In the genomic region with DNA sequence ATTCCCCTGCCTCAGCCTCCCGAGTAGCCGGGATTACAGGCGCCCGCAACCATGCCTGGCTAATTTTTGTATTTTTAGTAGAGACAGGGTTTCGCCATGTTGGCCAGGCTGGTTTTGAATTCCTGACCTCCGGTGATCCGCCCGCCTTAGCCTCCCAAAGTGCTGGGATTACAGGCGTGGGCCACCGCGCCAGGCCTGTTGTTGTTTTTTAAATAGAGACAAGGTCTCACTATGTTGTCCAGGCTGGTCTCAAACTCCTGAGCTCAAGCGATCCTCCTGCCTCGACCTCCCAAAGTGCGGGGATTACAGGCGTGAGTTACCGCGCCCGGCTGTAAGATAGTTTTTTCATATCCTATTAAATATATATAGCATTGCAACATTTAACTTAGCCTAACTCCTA, we compare ENCODE assay signal across 8 cellular contexts. TPM values are rescaled to one million over a fixed set of nuclear protein-coding genes. Genes with fewer than 3 reads are reported as not detected.
DNase-seq lines count a peak whose midpoint lies in the region; ATAC-seq and TF ChIP-seq lines count a peak whose summit lies in the region.
"Not testable (repeated sequence)": the region's sequence is repeated elsewhere in the genome, so short reads cannot be mapped to it uniquely, and the experiment has no call there.

No MANE protein-coding gene starts in this region.

- not testable (repeated sequence) for H3K27me3 ChIP-seq in DOHH2 (ENCODE audit: control insufficient read depth, low read length); esophagus muscularis mucosa; liver (ENCODE audit: control insufficient read depth in 4 of 4, insufficient read depth in 4 of 4, low read length in 3 of 4); thoracic aorta (replicated peaks; ENCODE audit: insufficient read depth)

- H3K4me1 ChIP-seq in DOHH2 (ENCODE audit: control insufficient read depth, low read length) (peaks cover 39% of the 10 kb centered on the region), esophagus muscularis mucosa (peaks cover 14 to 41% (median 35%) of the 10 kb centered on the region in 4 donors), liver (ENCODE audit: control insufficient read depth in 4 of 4, insufficient read depth in 4 of 4, low read length in 3 of 4) (peaks cover 4 to 18% (median 9%) of the 10 kb centered on the region in 4 donors), thoracic aorta (ENCODE audit: control insufficient read depth in 1 of 2, low read depth in 2 of 2) (peaks cover 10 to 30% of the 10 kb centered on the region in 2 donors)

- not testable (repeated sequence) for TF ChIP-seq RAD21 in liver (IDR thresholded peaks at IDR 0.05)

- not testable (repeated sequence) for H4K20me1 ChIP-seq in DOHH2 (ENCODE audit: control insufficient read depth, insufficient read depth, low read depth, low read length)

- peaks cover 35% of the 10 kb centered on the region for H3K79me2 ChIP-seq in DOHH2 (ENCODE audit: control insufficient read depth, low read length)

- DNase-seq in NB4 (ENCODE audit: low read depth); astrocyte of the cerebellum (ENCODE audit: low read depth); esophagus muscularis mucosa (ENCODE audit: extremely low spot score); osteocyte (ENCODE audit: extremely low spot score, unreplicated experiment); thoracic aorta (ENCODE audit: low spot score): not testable (repeated sequence)
- DNase-seq in activated CD4-positive, alpha-beta T cell treated with anti-CD3 and anti-CD28 coated beads for 48 hours = peak; percentile 7

- WGBS in esophagus muscularis mucosa = 98% methylated on average over 18 of the region's 18 CpGs
- WGBS in liver = 93% methylated on average over 18 of the region's 18 CpGs

- not testable (repeated sequence) for ATAC-seq in thoracic aorta (ENCODE audit: insufficient number of reproducible peaks, low FRiP score, low read depth)

- not testable (repeated sequence) for TF ChIP-seq POLR2A in NB4 (IDR thresholded peaks at IDR 0.05; ENCODE audit: extremely low read depth, insufficient read length); esophagus muscularis mucosa (IDR thresholded peaks at IDR 0.05; ENCODE audit: low read depth)

- not testable (repeated sequence) for H3K27me3 Mint-ChIP-seq in osteocyte (ENCODE audit: unreplicated experiment)

- H3K4me3 ChIP-seq in DOHH2 (ENCODE audit: low read length) (peak overlapping the region; percentile 80), NB4 (ENCODE audit: low read depth, low read length) (peak overlapping the region; percentile 76), astrocyte of the cerebellum (ENCODE audit: low read depth, low read length) (peak overlapping the region; percentile 69), esophagus muscularis mucosa (peak overlapping the region; percentile 63 to 86 (median 79)), liver (ENCODE audit: low read depth in 1 of 3, low read length in 3 of 3) (peak overlapping the region; percentile 76 to 87 (median 77)), thoracic aorta (peak overlapping the region; percentile 96)

- not testable (repeated sequence) for H3K9me3 Mint-ChIP-seq in osteocyte (ENCODE audit: unreplicated experiment)

- H3F3A ChIP-seq in DOHH2 (ENCODE audit: control insufficient read depth, insufficient read depth) = peaks cover 17% of the 10 kb centered on the region

- TF ChIP-seq EP300 in esophagus muscularis mucosa (IDR thresholded peaks at IDR 0.05) = not testable (repeated sequence)

- not testable (repeated sequence) for H3K9me3 ChIP-seq in DOHH2 (ENCODE audit: control insufficient read depth, insufficient read depth, low read length); esophagus muscularis mucosa; liver (ENCODE audit: control insufficient read depth in 4 of 4, low read length in 3 of 4); thoracic aorta

- not testable (repeated sequence) for H3K36me3 Mint-ChIP-seq in osteocyte (ENCODE audit: unreplicated experiment)

- not testable (repeated sequence) for TF ChIP-seq CTCF in DOHH2 (IDR thresholded peaks at IDR 0.05; ENCODE audit: low read depth, low read length, poor library complexity, severe bottlenecking); NB4 (IDR thresholded peaks at IDR 0.05; ENCODE audit: low read depth, low read length); astrocyte of the cerebellum (IDR thresholded peaks at IDR 0.05; ENCODE audit: low read depth, low read length, missing control alignments); esophagus muscularis mucosa (IDR thresholded peaks at IDR 0.05); liver (IDR thresholded peaks at IDR 0.05; ENCODE audit: low read depth, low read length, missing input control); osteocyte (IDR thresholded peaks at IDR 0.05); thoracic aorta (IDR thresholded peaks at IDR 0.05)

- H3K9me2 ChIP-seq in DOHH2 (replicated peaks; ENCODE audit: control insufficient read depth, low read length) = not testable (repeated sequence)

- in situ Hi-C loops in astrocyte of the cerebellum (cut with HindIII; ENCODE audit: low sequenced_read_pairs) = not testable (repeated sequence)

- peaks cover 21% of the 10 kb centered on the region for H3K4me1 Mint-ChIP-seq in osteocyte (ENCODE audit: unreplicated experiment)

- not testable (repeated sequence) for H3K27ac ChIP-seq in DOHH2 (ENCODE audit: low read depth, low read length); liver (ENCODE audit: low read depth in 1 of 2, low read length in 2 of 2); thoracic aorta
- peak overlapping the region in 1 of 4 donors; percentile 98 for H3K27ac ChIP-seq in esophagus muscularis mucosa (replicated peaks in 1 of 4)

- intact Hi-C loops in esophagus muscularis mucosa (cut with DNase I) = loop anchor here (10.0 kb wide), 1 partner anchor 150 kb away; no protein-coding TSS in a partner anchor

- H3K4me2 ChIP-seq in DOHH2 (ENCODE audit: low read length) = peak overlapping the region; percentile 82

- peaks cover 25% of the 10 kb centered on the region for H3K36me3 ChIP-seq in DOHH2 (ENCODE audit: control insufficient read depth, low read length)
- not testable (repeated sequence) for H3K36me3 ChIP-seq in esophagus muscularis mucosa; liver (ENCODE audit: control insufficient read depth in 4 of 4, insufficient read depth in 3 of 4, low read depth in 1 of 4, low read length in 3 of 4); thoracic aorta

- H3K4me3 Mint-ChIP-seq in osteocyte (ENCODE audit: unreplicated experiment) = peak overlapping the region; percentile 93

- peak overlapping the region in 1 of 2 donors; percentile 77 for H3K9ac ChIP-seq in liver (ENCODE audit: low read depth in 1 of 2, low read length in 2 of 2)

- H3K27ac Mint-ChIP-seq in osteocyte (ENCODE audit: unreplicated experiment) = not testable (repeated sequence)

RNA-seq across cellular contexts. Expression of a gene that starts 1.0 kb away (rescaled TPM):
- total RNA-seq in esophagus muscularis mucosa = 10 to 100 TPM; 18.3 to 24.9 (median 22.2) TPM
- total RNA-seq in liver = 10 to 100 TPM; 22.6 to 45.8 TPM
- 1 to 10 TPM; 8.5 to 9.6 TPM for polyA plus RNA-seq in liver
- 27.7 and 32.7 TPM in 2 replicates for total RNA-seq in osteocyte
- 10 to 100 TPM; 10.2 to 17.3 TPM for total RNA-seq in thoracic aorta

RNA-seq across cellular contexts. Expression of a gene that starts 35.3 kb away (rescaled TPM):
- 10 to 100 TPM; 27.8 to 47.6 (median 32.8) TPM for total RNA-seq in esophagus muscularis mucosa
- 10 to 100 TPM in 1 of 2 donors, 1 to 10 TPM in 1; 8.3 to 11.6 TPM for total RNA-seq in liver
- 1 to 10 TPM; 7.4 to 8.9 TPM for polyA plus RNA-seq in liver
- total RNA-seq in osteocyte = 19.8 and 20.0 TPM in 2 replicates
- total RNA-seq in thoracic aorta = 10 to 100 TPM; 18.8 to 23.1 TPM
